9 cellular contexts compared by ENCODE assay signal in the genomic region with DNA sequence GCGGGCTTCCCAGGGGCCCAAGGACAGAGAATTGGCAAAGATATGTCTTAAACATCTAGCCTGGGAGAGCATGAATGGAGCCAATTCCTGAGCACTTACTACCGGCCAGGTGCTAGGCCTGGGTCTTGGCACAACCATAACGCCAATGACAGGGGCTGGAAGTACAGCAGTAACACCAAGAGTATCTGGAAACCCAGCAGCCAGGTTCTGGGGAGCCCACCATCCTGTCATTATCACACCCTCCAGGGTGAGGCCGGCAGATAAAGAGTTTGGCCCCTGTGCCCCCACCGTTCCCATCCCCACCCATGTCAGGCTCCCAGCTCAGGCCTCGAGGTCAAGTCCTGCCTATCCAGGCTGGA. TPM values are rescaled to one million over a fixed set of nuclear protein-coding genes. Genes with fewer than 3 reads are reported as not detected.
DNase-seq lines count a peak whose midpoint lies in the region; ATAC-seq and TF ChIP-seq lines count a peak whose summit lies in the region.
"Had no signal": no experiment of that assay in that cellular context is flagged by ENCODE, and none has a peak within 500 bp of the region (broad histone marks: within the 10 kb centered on the region; RNA-seq: fewer than 3 reads in every experiment).

No MANE protein-coding gene starts in this region.

- intact Hi-C loops in activated CD8-positive, alpha-beta T cell treated with anti-CD3 and anti-CD28 coated beads for 36 hours (cut with micrococcal nuclease), result no loop called here

- no peak for DNase-seq in stimulated activated naive CD8-positive, alpha-beta T cell treated with anti-CD3 and anti-CD28 coated beads, Interleukin-15, Interleukin-2, amounts not matched to agents 100 U/mL and 50 U/mL, for 24 hours
- peak; percentile 45 for DNase-seq in activated CD8-positive, alpha-beta T cell treated with anti-CD3 and anti-CD28 coated beads for 36 hours
- DNase-seq in NCI-H345 (lab: John Stamatoyannopoulos, UW) (no peak), GOT3 (lab: John Stamatoyannopoulos, UW) (no peak)

- POLR2A ChIA-PET in activated CD8-positive, alpha-beta T cell treated with anti-CD3 and anti-CD28 coated beads for 36 hours (lab: Charles Lee), result interaction anchor here (1.0 to 19.2 kb wide), 10 partner anchors 3 to 254 kb away, joined by 3 to 335 read pairs (median 5); partner anchors contain the start of genes C17orf99, TMC6, TMC8 and TNRC6C

- no peak for TF ChIP-seq CTCF in activated CD8-positive, alpha-beta T cell treated with anti-CD3 and anti-CD28 coated beads for 36 hours (IDR thresholded peaks at IDR 0.05)

- no peaks in the 10 kb centered on the region for H3K27me3 ChIP-seq in mononuclear cell (ENCODE audit: insufficient read depth, low read length)

- H3K4me1 ChIP-seq in mononuclear cell (ENCODE audit: insufficient read depth, low read length), result peaks cover 77% of the 10 kb centered on the region

- H3K36me3 Mint-ChIP-seq in stimulated activated naive CD8-positive, alpha-beta T cell treated with anti-CD3 and anti-CD28 coated beads, Interleukin-15, Interleukin-2, amounts not matched to agents 100 ng/mL and 50 ng/mL, for 24 hours (ENCODE audit: low read depth), result peaks cover 24% of the 10 kb centered on the region
- peaks cover 50% of the 10 kb centered on the region for H3K36me3 Mint-ChIP-seq in activated CD8-positive, alpha-beta T cell treated with anti-CD3 and anti-CD28 coated beads for 36 hours (ENCODE audit: low read depth)

- peak overlapping the region; percentile 96 for H3K27ac Mint-ChIP-seq in stimulated activated naive CD8-positive, alpha-beta T cell treated with anti-CD3 and anti-CD28 coated beads, Interleukin-15, Interleukin-2, amounts not matched to agents 100 ng/mL and 50 ng/mL, for 24 hours
- peak overlapping the region; percentile 97 for H3K27ac Mint-ChIP-seq in activated CD8-positive, alpha-beta T cell treated with anti-CD3 and anti-CD28 coated beads for 36 hours

- H3K9me3 Mint-ChIP-seq in stimulated activated naive CD8-positive, alpha-beta T cell treated with anti-CD3 and anti-CD28 coated beads, Interleukin-15, Interleukin-2, amounts not matched to agents 100 ng/mL and 50 ng/mL, for 24 hours, result no peaks in the 10 kb centered on the region
- H3K9me3 Mint-ChIP-seq in activated CD8-positive, alpha-beta T cell treated with anti-CD3 and anti-CD28 coated beads for 36 hours, result no peaks in the 10 kb centered on the region

- ATAC-seq in stimulated activated naive CD8-positive, alpha-beta T cell treated with anti-CD3 and anti-CD28 coated beads, Interleukin-15, Interleukin-2, amounts not matched to agents 100 U/mL and 50 U/mL, for 24 hours, result no peak
- no peak for ATAC-seq in activated CD8-positive, alpha-beta T cell treated with anti-CD3 and anti-CD28 coated beads for 36 hours
- ATAC-seq in GM19395 (IDR thresholded peaks at IDR 0.05; ENCODE audit: unreplicated experiment), result no peak
- no peak for ATAC-seq in GM19324 (IDR thresholded peaks at IDR 0.05; ENCODE audit: low FRiP score, unreplicated experiment)
- ATAC-seq: Panc1 had no signal

- peak overlapping the region; percentile 61 for H3K4me3 ChIP-seq in mononuclear cell (ENCODE audit: low read length)

- H3K4me3 Mint-ChIP-seq in stimulated activated naive CD8-positive, alpha-beta T cell treated with anti-CD3 and anti-CD28 coated beads, Interleukin-15, Interleukin-2, amounts not matched to agents 100 ng/mL and 50 ng/mL, for 24 hours, result peak overlapping the region; percentile 97
- peak overlapping the region; percentile 78 for H3K4me3 Mint-ChIP-seq in activated CD8-positive, alpha-beta T cell treated with anti-CD3 and anti-CD28 coated beads for 36 hours

- CTCF ChIA-PET in activated CD8-positive, alpha-beta T cell treated with anti-CD3 and anti-CD28 coated beads for 36 hours (lab: Charles Lee), result interaction anchor here (1.3 to 3.6 kb wide), 3 partner anchors 17 to 121 kb away, joined by 5 to 20 read pairs (median 10); no protein-coding TSS in a partner anchor

- H3K27me3 Mint-ChIP-seq in stimulated activated naive CD8-positive, alpha-beta T cell treated with anti-CD3 and anti-CD28 coated beads, Interleukin-15, Interleukin-2, amounts not matched to agents 100 ng/mL and 50 ng/mL, for 24 hours, result no peaks in the 10 kb centered on the region
- H3K27me3 Mint-ChIP-seq in activated CD8-positive, alpha-beta T cell treated with anti-CD3 and anti-CD28 coated beads for 36 hours, result no peaks in the 10 kb centered on the region

- H3K9me3 ChIP-seq in mononuclear cell (ENCODE audit: low read depth, low read length), result no peaks in the 10 kb centered on the region

- H3K4me1 Mint-ChIP-seq in stimulated activated naive CD8-positive, alpha-beta T cell treated with anti-CD3 and anti-CD28 coated beads, Interleukin-15, Interleukin-2, amounts not matched to agents 100 ng/mL and 50 ng/mL, for 24 hours (ENCODE audit: low read depth), result peaks cover 68% of the 10 kb centered on the region
- H3K4me1 Mint-ChIP-seq in activated CD8-positive, alpha-beta T cell treated with anti-CD3 and anti-CD28 coated beads for 36 hours (ENCODE audit: low read depth), result peaks cover 42% of the 10 kb centered on the region

RNA-seq across cellular contexts. Expression of gene TMC8, which starts 0.5 kb away (rescaled TPM):
- 100 to 1,000 TPM; 182 to 197 TPM for total RNA-seq in activated CD8-positive, alpha-beta T cell treated with anti-CD3 and anti-CD28 coated beads for 36 hours
- total RNA-seq in mononuclear cell, result 138 TPM

RNA-seq across cellular contexts. Expression of gene TMC6, which starts 1.5 kb away (rescaled TPM):
- 100 to 1,000 TPM; 209 to 213 TPM for total RNA-seq in activated CD8-positive, alpha-beta T cell treated with anti-CD3 and anti-CD28 coated beads for 36 hours
- total RNA-seq in mononuclear cell, result 136 TPM

RNA-seq across cellular contexts. Expression of gene C17orf99, which starts 16.1 kb away (rescaled TPM):
- total RNA-seq in activated CD8-positive, alpha-beta T cell treated with anti-CD3 and anti-CD28 coated beads for 36 hours, result under 1 TPM in 1 of 2 experiments, not detected in 1; 0.51 TPM
- total RNA-seq in mononuclear cell, result not detected

RNA-seq across cellular contexts. Expression of gene SYNGR2, which starts 38.3 kb away (rescaled TPM):
- total RNA-seq in activated CD8-positive, alpha-beta T cell treated with anti-CD3 and anti-CD28 coated beads for 36 hours, result 10 to 100 TPM; 92.6 to 95.1 TPM
- total RNA-seq in mononuclear cell, result 44.7 TPM

RNA-seq across cellular contexts. Expression of gene TK1, which starts 56.8 kb away (rescaled TPM):
- 100 to 1,000 TPM; 175 to 179 TPM for total RNA-seq in activated CD8-positive, alpha-beta T cell treated with anti-CD3 and anti-CD28 coated beads for 36 hours
- total RNA-seq in mononuclear cell, result 0.94 TPM
